1 cellular context compared by ENCODE assay signal in genomic region chr5:32346869-32347268, GRCh38.
TF ChIP-seq lines count a peak whose summit lies in the region.

No MANE protein-coding gene starts in this region.

TF ChIP-seq in GM23338, 12 proteins besides CTCF, POLR2A, EP300 and RAD21:
- TF ChIP-seq ETS1 (IDR thresholded peaks at IDR 0.05) = no peak
- TF ChIP-seq ZNF462 (CRISPR knock-in tag; IDR thresholded peaks at IDR 0.05) = no peak
- TF ChIP-seq EZH2 (IDR thresholded peaks at IDR 0.05; ENCODE audit: low read depth, unreplicated experiment) = no peak
- TF ChIP-seq CREB1 (CRISPR knock-in tag; IDR thresholded peaks at IDR 0.05; ENCODE audit: low read depth) = no peak
- no peak for TF ChIP-seq JUNB (IDR thresholded peaks at IDR 0.05; ENCODE audit: unreplicated experiment)
- no peak for TF ChIP-seq EZH2phosphoT487 (IDR thresholded peaks at IDR 0.05; ENCODE audit: unreplicated experiment)
- TF ChIP-seq NANOG (IDR thresholded peaks at IDR 0.05; ENCODE audit: borderline replicate concordance) = no peak
- no peak for TF ChIP-seq STAT1 (IDR thresholded peaks at IDR 0.05; ENCODE audit: unreplicated experiment)
- TF ChIP-seq ZNF114 (CRISPR knock-in tag; IDR thresholded peaks at IDR 0.05) = no peak
- no peak for TF ChIP-seq POLR2AphosphoS5 (IDR thresholded peaks at IDR 0.05; ENCODE audit: low read depth)
- no peak for TF ChIP-seq ZNF331 (CRISPR knock-in tag; IDR thresholded peaks at IDR 0.05; ENCODE audit: low read depth)
- TF ChIP-seq, protein P1, sequence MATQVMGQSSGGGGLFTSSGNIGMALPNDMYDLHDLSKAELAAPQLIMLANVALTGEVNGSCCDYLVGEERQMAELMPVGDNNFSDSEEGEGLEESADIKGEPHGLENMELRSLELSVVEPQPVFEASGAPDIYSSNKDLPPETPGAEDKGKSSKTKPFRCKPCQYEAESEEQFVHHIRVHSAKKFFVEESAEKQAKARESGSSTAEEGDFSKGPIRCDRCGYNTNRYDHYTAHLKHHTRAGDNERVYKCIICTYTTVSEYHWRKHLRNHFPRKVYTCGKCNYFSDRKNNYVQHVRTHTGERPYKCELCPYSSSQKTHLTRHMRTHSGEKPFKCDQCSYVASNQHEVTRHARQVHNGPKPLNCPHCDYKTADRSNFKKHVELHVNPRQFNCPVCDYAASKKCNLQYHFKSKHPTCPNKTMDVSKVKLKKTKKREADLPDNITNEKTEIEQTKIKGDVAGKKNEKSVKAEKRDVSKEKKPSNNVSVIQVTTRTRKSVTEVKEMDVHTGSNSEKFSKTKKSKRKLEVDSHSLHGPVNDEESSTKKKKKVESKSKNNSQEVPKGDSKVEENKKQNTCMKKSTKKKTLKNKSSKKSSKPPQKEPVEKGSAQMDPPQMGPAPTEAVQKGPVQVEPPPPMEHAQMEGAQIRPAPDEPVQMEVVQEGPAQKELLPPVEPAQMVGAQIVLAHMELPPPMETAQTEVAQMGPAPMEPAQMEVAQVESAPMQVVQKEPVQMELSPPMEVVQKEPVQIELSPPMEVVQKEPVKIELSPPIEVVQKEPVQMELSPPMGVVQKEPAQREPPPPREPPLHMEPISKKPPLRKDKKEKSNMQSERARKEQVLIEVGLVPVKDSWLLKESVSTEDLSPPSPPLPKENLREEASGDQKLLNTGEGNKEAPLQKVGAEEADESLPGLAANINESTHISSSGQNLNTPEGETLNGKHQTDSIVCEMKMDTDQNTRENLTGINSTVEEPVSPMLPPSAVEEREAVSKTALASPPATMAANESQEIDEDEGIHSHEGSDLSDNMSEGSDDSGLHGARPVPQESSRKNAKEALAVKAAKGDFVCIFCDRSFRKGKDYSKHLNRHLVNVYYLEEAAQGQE (IDR thresholded peaks at IDR 0.05; ENCODE audit: unreplicated experiment) = no peak
